In genomic region chr6:88114838-88115237, GRCh38 we compare ENCODE assay signal across 27 cellular contexts. TPM values are rescaled to one million over a fixed set of nuclear protein-coding genes. Genes with fewer than 3 reads are reported as not detected.
"Had no signal": no experiment of that assay in that cellular context is flagged by ENCODE, and none has a peak within 500 bp of the region (broad histone marks: within the 10 kb centered on the region; RNA-seq: fewer than 3 reads in every experiment).

No MANE protein-coding gene starts in this region.

- H3K4me1 ChIP-seq: breast epithelium, colonic mucosa, esophagus squamous epithelium, gastroesophageal sphincter, heart left ventricle, parathyroid adenoma, stomach, suprapubic skin, transverse colon, uterus had no signal

- H3K36me3 ChIP-seq: breast epithelium, colonic mucosa, esophagus squamous epithelium, gastroesophageal sphincter, heart left ventricle, stomach, suprapubic skin, transverse colon, uterus had no signal

- H3K27ac ChIP-seq: breast epithelium, colonic mucosa, esophagus squamous epithelium, gastroesophageal sphincter, heart left ventricle, parathyroid adenoma, stomach, suprapubic skin, transverse colon, uterus had no signal

- H3K4me1 Mint-ChIP-seq: activated naive CD8-positive, alpha-beta T cell treated with anti-CD3 and anti-CD28 coated beads, Interleukin-2, amount 10 ng/mL, durations not matched to agents 7 days and 5 days had no signal

- H3K9me3 Mint-ChIP-seq: activated naive CD4-positive, alpha-beta T cell treated with anti-CD3 and anti-CD28 coated beads for 36 hours; activated naive CD8-positive, alpha-beta T cell treated with anti-CD3 and anti-CD28 coated beads, Interleukin-2, amount 10 ng/mL, durations not matched to agents 7 days and 5 days had no signal

- H3K9me3 ChIP-seq: breast epithelium, colonic mucosa, esophagus squamous epithelium, gastroesophageal sphincter, heart left ventricle, suprapubic skin, transverse colon, uterus had no signal

- H3K9ac ChIP-seq: parathyroid adenoma had no signal

- DNase-seq: activated CD4-positive, alpha-beta T cell treated with anti-CD3 and anti-CD28 coated beads for 4 hours; activated CD4-positive, alpha-beta T cell treated with anti-CD3 and anti-CD28 coated beads, Interleukin-2, amount 50 U/mL, for 48 hours; activated CD4-positive, CD25-positive, alpha-beta regulatory T cell; activated naive CD4-positive, alpha-beta T cell treated with anti-CD3 and anti-CD28 coated beads for 36 hours; activated naive CD8-positive, alpha-beta T cell treated with anti-CD3 and anti-CD28 coated beads, Interleukin-2, amount 10 ng/mL, durations not matched to agents 7 days and 5 days; activated T-cell treated with anti-CD3 and anti-CD28 coated beads, Interleukin-2, amount 50 U/mL, for 48 hours; amniotic stem cell; colonic mucosa; endodermal cell; esophagus squamous epithelium; heart left ventricle; islet precursor cell; left cardiac atrium; mesenchymal stem cell; nucleus accumbens; right cardiac atrium; stimulated activated CD4-positive, alpha-beta T cell treated with anti-CD3 and anti-CD28 coated beads, Interleukin-12 subunit alpha, Interleukin-12 subunit beta, amount 100 ng/mL, for 4 hours; stimulated activated CD4-positive, alpha-beta T cell treated with anti-CD3 and anti-CD28 coated beads, Interleukin-4, amount 100 ng/mL, for 4 hours; stomach; transverse colon; uterus had no signal

- H2AFZ ChIP-seq: parathyroid adenoma had no signal

- H3K4me3 Mint-ChIP-seq: activated naive CD4-positive, alpha-beta T cell treated with anti-CD3 and anti-CD28 coated beads for 36 hours; activated naive CD8-positive, alpha-beta T cell treated with anti-CD3 and anti-CD28 coated beads, Interleukin-2, amount 10 ng/mL, durations not matched to agents 7 days and 5 days; endodermal cell had no signal

- H3K36me3 Mint-ChIP-seq: activated naive CD8-positive, alpha-beta T cell treated with anti-CD3 and anti-CD28 coated beads, Interleukin-2, amount 10 ng/mL, durations not matched to agents 7 days and 5 days had no signal

- H3K27me3 ChIP-seq: breast epithelium, colonic mucosa, esophagus squamous epithelium, gastroesophageal sphincter, heart left ventricle, suprapubic skin, transverse colon, uterus had no signal

- H3K4me3 ChIP-seq: breast epithelium, colonic mucosa, esophagus squamous epithelium, gastroesophageal sphincter, heart left ventricle, stomach, suprapubic skin, transverse colon, uterus had no signal

- H3K79me2 ChIP-seq: parathyroid adenoma had no signal

- H3K27ac Mint-ChIP-seq: activated naive CD4-positive, alpha-beta T cell treated with anti-CD3 and anti-CD28 coated beads for 36 hours; activated naive CD8-positive, alpha-beta T cell treated with anti-CD3 and anti-CD28 coated beads, Interleukin-2, amount 10 ng/mL, durations not matched to agents 7 days and 5 days; endodermal cell had no signal

- ATAC-seq: gastroesophageal sphincter, heart left ventricle, left cardiac atrium, right cardiac atrium had no signal

RNA-seq across cellular contexts. Expression of gene CNR1, which starts 51.3 kb away (rescaled TPM):
- total RNA-seq: activated CD8-positive, alpha-beta memory T cell treated with anti-CD3 and anti-CD28 coated beads for 36 hours; activated naive CD4-positive, alpha-beta T cell treated with anti-CD3 and anti-CD28 coated beads for 36 hours; activated naive CD8-positive, alpha-beta T cell treated with anti-CD3 and anti-CD28 coated beads, Interleukin-2, amount 10 ng/mL, durations not matched to agents 7 days and 5 days; pulmonary artery endothelial cell had no signal
